10 cellular contexts compared by ENCODE assay signal in the genomic region with DNA sequence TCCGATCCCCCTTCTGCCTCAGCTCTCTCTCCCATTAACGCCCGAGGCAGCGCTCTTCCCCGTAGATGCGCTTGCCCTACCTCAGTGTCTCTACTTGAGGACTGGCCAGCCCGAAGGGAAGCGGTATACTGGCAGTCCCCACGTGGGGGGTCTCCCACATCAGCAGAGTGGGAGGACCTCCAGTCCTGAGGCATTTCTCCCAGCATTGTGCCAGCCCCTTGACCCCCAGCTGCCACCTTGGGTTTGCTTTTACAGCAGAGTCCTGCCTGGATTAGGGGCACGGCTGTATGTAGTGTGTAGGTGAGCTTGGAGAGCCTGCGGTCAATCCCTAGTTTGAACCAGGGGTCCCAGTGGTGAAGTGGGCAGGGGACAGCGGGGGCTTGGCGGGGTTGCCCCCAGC. TPM values are rescaled to one million over a fixed set of nuclear protein-coding genes. Genes with fewer than 3 reads are reported as not detected.
A peak's percentile ranks its signal among the peaks of the same experiment; 100 is the strongest.
DNase-seq lines count a peak whose midpoint lies in the region; ATAC-seq and TF ChIP-seq lines count a peak whose summit lies in the region.
"Had no signal": no experiment of that assay in that cellular context is flagged by ENCODE, and none has a peak within 500 bp of the region (broad histone marks: within the 10 kb centered on the region; RNA-seq: fewer than 3 reads in every experiment).

No MANE protein-coding gene starts in this region.

- peaks cover 26% of the 10 kb centered on the region for H3K27me3 ChIP-seq in CD8-positive, alpha-beta memory T cell (ENCODE audit: insufficient read depth, low read length, poor library complexity, severe bottlenecking)
- H3K27me3 ChIP-seq in SJCRH30 (peaks cover 14% of the 10 kb centered on the region), fibroblast of lung (ENCODE audit: control insufficient read depth, insufficient read depth, low read length) (peaks cover 6% of the 10 kb centered on the region), prostate gland (replicated peaks; ENCODE audit: insufficient read depth) (no peaks in the 10 kb centered on the region)

- peak overlapping the region; percentile 49 for H3K4me2 ChIP-seq in fibroblast of lung (ENCODE audit: extremely low read depth, insufficient read depth, low read length)

- H3K27ac Mint-ChIP-seq in CD8-positive, alpha-beta memory T cell, result peak overlapping the region in 1 of 8 donors; percentile 15

- H3K36me3 Mint-ChIP-seq in CD8-positive, alpha-beta memory T cell, result no peaks in the 10 kb centered on the region

- intact Hi-C loops in prostate gland (cut with DNase I), result no loop called here

- no peak for DNase-seq in CD8-positive, alpha-beta memory T cell
- peak in 1 of 2 experiments; percentile 29 for DNase-seq in SJCRH30
- DNase-seq in fibroblast of lung (ENCODE audit: low read depth in 2 of 2), result peak in 1 of 2 donors; percentile 30
- DNase-seq in prostate gland (ENCODE audit: low spot score), result no peak
- DNase-seq in iPS-NIHi11 (ENCODE audit: low spot score), result no peak
- DNase-seq: NCI-H345 had no signal

- no peak overlapping the region for H3K4me3 ChIP-seq in CD8-positive, alpha-beta memory T cell (ENCODE audit: low read length)
- H3K4me3 ChIP-seq in SJCRH30, result peak overlapping the region; percentile 66
- peak overlapping the region; percentile 34 to 69 (median 56) for H3K4me3 ChIP-seq in fibroblast of lung (replicated peaks in 1 of 4; ENCODE audit: control extremely low read depth in 1 of 4, insufficient read depth in 1 of 4, low read depth in 3 of 4, low read length in 4 of 4)
- H3K4me3 ChIP-seq in prostate gland, result peak overlapping the region; percentile 53 to 66

- H3K9ac ChIP-seq in fibroblast of lung (ENCODE audit: insufficient read depth, low read length), result no peak overlapping the region

- peaks cover 23 to 45% of the 10 kb centered on the region in 2 donors for H3K27me3 Mint-ChIP-seq in CD8-positive, alpha-beta memory T cell

- TF ChIP-seq CTCF in fibroblast of lung (conservative IDR thresholded peaks at IDR 0.05 in 1 of 2, IDR thresholded peaks at IDR 0.05 in 1 of 2; ENCODE audit: low read depth in 1 of 2, low read length in 2 of 2) (no peak), prostate gland (IDR thresholded peaks at IDR 0.05) (no peak)

- H3K4me1 ChIP-seq in CD8-positive, alpha-beta memory T cell (ENCODE audit: insufficient read depth, low read length), result peaks cover 16% of the 10 kb centered on the region
- H3K4me1 ChIP-seq in SJCRH30 (peaks cover 22% of the 10 kb centered on the region; the same call in 1 of the 2 replicates), fibroblast of lung (ENCODE audit: control insufficient read depth, extremely low read depth, insufficient read depth, low read length) (peaks cover 7% of the 10 kb centered on the region), prostate gland (replicated peaks) (peaks cover 28% of the 10 kb centered on the region)

- no peaks in the 10 kb centered on the region for H4K20me1 ChIP-seq in fibroblast of lung (ENCODE audit: control insufficient read depth, extremely low read depth, insufficient read depth, low read length)

- peaks cover 0 to 2% (median 0%) of the 10 kb centered on the region in 5 donors for H3K9me3 Mint-ChIP-seq in CD8-positive, alpha-beta memory T cell

- POLR2A ChIA-PET in CD8-positive, alpha-beta memory T cell (lab: Charles Lee), result no interaction called here

- no peaks in the 10 kb centered on the region for H3K36me3 ChIP-seq in CD8-positive, alpha-beta memory T cell (ENCODE audit: insufficient read depth, low read length)
- no peaks in the 10 kb centered on the region for H3K36me3 ChIP-seq in SJCRH30
- no peaks in the 10 kb centered on the region for H3K36me3 ChIP-seq in fibroblast of lung (ENCODE audit: control insufficient read depth, insufficient read depth, low read length)
- H3K36me3 ChIP-seq in prostate gland, result no peaks in the 10 kb centered on the region

- H3K9me3 ChIP-seq in CD8-positive, alpha-beta memory T cell (ENCODE audit: low read length), result no peaks in the 10 kb centered on the region
- H3K9me3 ChIP-seq in SJCRH30 (replicated peaks), result no peaks in the 10 kb centered on the region
- H3K9me3 ChIP-seq in fibroblast of lung (ENCODE audit: control insufficient read depth, insufficient read depth, low read depth, low read length), result no peaks in the 10 kb centered on the region
- H3K9me3 ChIP-seq in prostate gland, result no peaks in the 10 kb centered on the region

- H3K4me1 Mint-ChIP-seq in CD8-positive, alpha-beta memory T cell, result peaks cover 0 to 15% (median 12%) of the 10 kb centered on the region in 3 donors

- no peaks in the 10 kb centered on the region for H3K79me2 ChIP-seq in fibroblast of lung (ENCODE audit: control insufficient read depth, insufficient read depth, low read length)

- ATAC-seq in HG03095 (IDR thresholded peaks at IDR 0.05; ENCODE audit: unreplicated experiment) (no peak), GM21786 (IDR thresholded peaks at IDR 0.05; ENCODE audit: unreplicated experiment) (no peak), GM18519 (IDR thresholded peaks at IDR 0.05; ENCODE audit: low FRiP score, unreplicated experiment) (no peak)

- H3K27ac ChIP-seq in CD8-positive, alpha-beta memory T cell (ENCODE audit: low read depth, low read length), result no peak overlapping the region
- H3K27ac ChIP-seq in SJCRH30 (no peak overlapping the region), fibroblast of lung (ENCODE audit: insufficient read depth, low read length) (no peak overlapping the region), prostate gland (peak overlapping the region; percentile 83)

- 14% methylated on average over 13 of the region's 13 CpGs for WGBS in prostate gland

- CTCF ChIA-PET in CD8-positive, alpha-beta memory T cell (lab: Charles Lee), result interaction anchor here (1.3 kb wide), 1 partner anchor 38 kb away, joined by 3 read pairs; no protein-coding TSS in a partner anchor

- no peak for TF ChIP-seq POLR2A in prostate gland (IDR thresholded peaks at IDR 0.05)

- no peak overlapping the region for H2AFZ ChIP-seq in fibroblast of lung (ENCODE audit: low read length)

- H3K4me3 Mint-ChIP-seq in CD8-positive, alpha-beta memory T cell, result peak overlapping the region; percentile 72 to 88 (median 74)

RNA-seq across cellular contexts. Expression of gene SEMA3F, which starts 0.8 kb away (rescaled TPM):
- total RNA-seq in CD8-positive, alpha-beta memory T cell, result not detected
- not detected for polyA plus RNA-seq in CD8-positive, alpha-beta memory T cell
- total RNA-seq in SJCRH30 (2014; rRNA removed; shearing (Covaris generic)), result 9.3 and 11.3 TPM in 2 replicates
- total RNA-seq in fibroblast of lung, result 9.7 and 10.3 TPM in 2 replicates
- polyA plus RNA-seq in fibroblast of lung, result 5.1 and 21.2 TPM in 2 replicates
- 8.0 and 18.9 TPM in 2 replicates for polyA plus RNA-seq in fibroblast of lung (2012)
- polyA minus RNA-seq in fibroblast of lung (ENCODE audit: low replicate concordance), result 27.0 and 48.6 TPM in 2 replicates
- total RNA-seq in prostate gland, result 10 to 100 TPM; 43.3 to 71.8 TPM

RNA-seq across cellular contexts. Expression of gene GNAT1, which starts 35.5 kb away (rescaled TPM):
- total RNA-seq in CD8-positive, alpha-beta memory T cell, result not detected
- not detected for polyA plus RNA-seq in CD8-positive, alpha-beta memory T cell
- total RNA-seq in SJCRH30 (2014; rRNA removed; shearing (Covaris generic)), result 0.14 TPM in 1 of 2 replicates, not detected in the other
- total RNA-seq in fibroblast of lung (not detected in 2 replicates), prostate gland (not detected)
- polyA plus RNA-seq in fibroblast of lung, result not detected in 2 replicates
- polyA plus RNA-seq in fibroblast of lung (2012), result not detected in 2 replicates
- polyA minus RNA-seq in fibroblast of lung (ENCODE audit: low replicate concordance), result not detected in 2 replicates
- total RNA-seq: dermis microvascular lymphatic vessel endothelial cell had no signal

RNA-seq across cellular contexts. Expression of gene SLC38A3, which starts 49.2 kb away (rescaled TPM):
- total RNA-seq in CD8-positive, alpha-beta memory T cell, result not detected
- not detected for polyA plus RNA-seq in CD8-positive, alpha-beta memory T cell
- total RNA-seq in SJCRH30 (2014; rRNA removed; shearing (Covaris generic)), result 1.4 and 2.9 TPM in 2 replicates
- total RNA-seq in fibroblast of lung, result not detected in 2 replicates
- 0.02 TPM in 1 of 2 replicates, not detected in the other for polyA plus RNA-seq in fibroblast of lung
- not detected in 2 replicates for polyA plus RNA-seq in fibroblast of lung (2012)
- not detected in 2 replicates for polyA minus RNA-seq in fibroblast of lung (ENCODE audit: low replicate concordance)
- 1 to 10 TPM in 1 of 2 donors, under 1 TPM in 1; 0.41 to 4.0 TPM for total RNA-seq in prostate gland

Comparison
In these comparisons a context has a peak if more than half of its experiments do, and no peak if none do; other contexts are left out.
1. H3K27ac ChIP-seq: peak in prostate gland (2 of 2); none in CD8-positive, alpha-beta memory T cell (single experiment), SJCRH30 (single experiment) and fibroblast of lung (single experiment).